Comparison of ENCODE assay signal across 8 cellular contexts in the genomic region with DNA sequence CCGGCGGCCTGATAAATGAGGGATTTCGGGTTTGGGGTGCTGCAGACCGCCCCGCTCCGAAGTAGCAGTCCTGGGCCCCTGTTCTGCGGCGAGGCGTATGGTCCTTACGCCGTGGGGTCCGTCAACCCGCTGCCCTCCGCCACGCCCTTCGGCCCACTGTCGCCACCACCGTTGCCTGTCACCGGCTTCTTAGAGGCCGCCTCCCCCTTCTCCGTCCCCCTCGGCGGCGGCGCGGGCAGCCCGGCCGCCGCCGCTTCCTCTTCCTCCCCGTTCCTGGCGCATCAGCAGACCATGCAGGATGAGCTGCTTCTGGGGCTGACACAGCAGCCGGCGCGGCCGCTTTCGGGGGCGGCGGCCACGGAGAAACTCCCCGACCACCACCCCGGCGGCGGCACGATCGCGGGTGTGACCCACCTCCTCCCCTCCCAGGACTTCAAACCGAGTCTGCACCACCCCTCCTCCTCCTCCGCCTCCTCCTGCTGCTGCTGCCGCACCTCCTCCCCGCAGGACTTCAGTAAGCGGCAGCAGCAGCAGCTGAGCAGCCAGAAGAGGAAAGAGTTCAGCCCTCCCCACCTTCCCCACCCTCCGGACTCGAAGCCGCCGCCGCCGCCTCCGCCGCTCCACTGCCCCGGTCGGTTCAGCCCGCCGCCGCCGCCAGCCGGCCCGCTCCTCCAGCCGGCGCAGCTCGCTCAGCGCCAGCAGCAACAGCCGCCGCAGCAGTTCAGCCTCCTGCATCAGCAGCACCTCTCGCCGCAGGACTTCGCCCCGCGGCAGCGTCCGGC. TPM values are rescaled to one million over a fixed set of nuclear protein-coding genes. Genes with fewer than 3 reads are reported as not detected.
DNase-seq lines count a peak whose midpoint lies in the region; ATAC-seq and TF ChIP-seq lines count a peak whose summit lies in the region.

No MANE protein-coding gene starts in this region.

- ATAC-seq in GM21390 (IDR thresholded peaks at IDR 0.05; ENCODE audit: unreplicated experiment): peak; percentile 23

- DNase-seq in Caco-2 (peak; percentile 45 to 46), HUDEP-2 (lab: John Stamatoyannopoulos, UW; ENCODE audit: unreplicated experiment in 76 of 76) (peak in 72 of 76 experiments; percentile 7 to 80 (median 61)), activated gamma-delta T cell (lab: John Stamatoyannopoulos, UW) (peak; percentile 80), fibroblast of villous mesenchyme (ENCODE audit: low read depth) (peak; percentile 82), neural crest cell (ENCODE audit: low read depth, low spot score) (peak; percentile 56)

- no peaks in the 10 kb centered on the region for H3K36me3 Mint-ChIP-seq in Caco-2 (ENCODE audit: insufficient read depth, unreplicated experiment)
- no peaks in the 10 kb centered on the region for H3K36me3 Mint-ChIP-seq in neural crest cell (ENCODE audit: low read depth)

- H3K27ac ChIP-seq in stomach smooth muscle (ENCODE audit: low read length): peak overlapping the region; percentile 100

- no peaks in the 10 kb centered on the region for H3K4me1 Mint-ChIP-seq in Caco-2 (ENCODE audit: low read depth, unreplicated experiment)
- H3K4me1 Mint-ChIP-seq in neural crest cell: peaks cover 20% of the 10 kb centered on the region

- peaks cover 21% of the 10 kb centered on the region for H3K27me3 Mint-ChIP-seq in Caco-2 (ENCODE audit: insufficient read depth, unreplicated experiment)
- H3K27me3 Mint-ChIP-seq in neural crest cell (ENCODE audit: low read depth): peaks cover 21% of the 10 kb centered on the region

- no peak overlapping the region for H3K27ac Mint-ChIP-seq in Caco-2 (ENCODE audit: unreplicated experiment)
- peak overlapping the region; percentile 83 for H3K27ac Mint-ChIP-seq in neural crest cell (ENCODE audit: unreplicated experiment)

- H3K9me3 ChIP-seq in Caco-2 (no peaks in the 10 kb centered on the region), stomach smooth muscle (ENCODE audit: control insufficient read depth in 2 of 2, low read length in 2 of 2) (no peaks in the 10 kb centered on the region)

- no TSS peak for BruUV-seq in Caco-2 (replicated peaks; lab: Mats Ljungman, UMichigan)

- H3K4me1 ChIP-seq in Caco-2 (0 out of 2 replicates have a peak, but pooled peaks cover 5% of the 10 kb centered on the region), stomach smooth muscle (ENCODE audit: control insufficient read depth, insufficient read depth, low read length) (no peaks in the 10 kb centered on the region)

- H3K36me3 ChIP-seq in Caco-2 (ENCODE audit: control insufficient read depth, insufficient read depth, low read length): no peaks in the 10 kb centered on the region
- no peaks in the 10 kb centered on the region for H3K36me3 ChIP-seq in stomach smooth muscle (ENCODE audit: control insufficient read depth in 2 of 2, insufficient read depth in 2 of 2, low read length in 2 of 2)

- H3K9ac ChIP-seq in stomach smooth muscle (ENCODE audit: low read length in 2 of 2): peak overlapping the region; percentile 80 to 99

- H3K9me3 Mint-ChIP-seq in Caco-2 (ENCODE audit: unreplicated experiment): no peaks in the 10 kb centered on the region
- H3K9me3 Mint-ChIP-seq in neural crest cell: no peaks in the 10 kb centered on the region

- CTCF ChIA-PET in Caco-2 (lab: Charles Lee): no interaction called here

- POLR2A ChIA-PET in Caco-2 (lab: Charles Lee): no interaction called here

- H3K4me3 ChIP-seq in Caco-2 (ENCODE audit: low read depth, low read length) (peak overlapping the region; percentile 52), fibroblast of villous mesenchyme (ENCODE audit: low read depth, low read length) (peak overlapping the region; percentile 88), stomach smooth muscle (ENCODE audit: low read length in 2 of 2) (peak overlapping the region; percentile 78 to 95)

- H3K4me3 Mint-ChIP-seq in Caco-2 (ENCODE audit: unreplicated experiment): peak overlapping the region; percentile 71
- H3K4me3 Mint-ChIP-seq in neural crest cell: peak overlapping the region; percentile 93

- intact Hi-C loops in Caco-2 (cut with micrococcal nuclease; ENCODE audit: unreplicated experiment): no loop called here

- no peaks in the 10 kb centered on the region; the same call in 1 of the 2 replicates for H3K27me3 ChIP-seq in Caco-2 (replicated peaks; ENCODE audit: control insufficient read depth, insufficient read depth, low read length)
- no peaks in the 10 kb centered on the region for H3K27me3 ChIP-seq in stomach smooth muscle (ENCODE audit: control insufficient read depth in 1 of 2, insufficient read depth in 2 of 2, low read length in 2 of 2)

- TF ChIP-seq CTCF in Caco-2 (IDR thresholded peaks at IDR 0.05; ENCODE audit: insufficient read depth in 1 of 2, low read depth in 1 of 2, low read length in 1 of 2, severe bottlenecking in 1 of 2, unreplicated experiment in 1 of 2) (no peak), fibroblast of villous mesenchyme (IDR thresholded peaks at IDR 0.05; ENCODE audit: insufficient read depth, low read depth, low read length) (no peak), neural crest cell (conservative IDR thresholded peaks at IDR 0.05) (no peak)

- TF ChIP-seq POLR2A in Raji (IDR thresholded peaks at IDR 0.05; ENCODE audit: insufficient read depth, low read depth, low read length): peak; percentile 54; the same call in 1 of the 2 replicates

RNA-seq across cellular contexts. Expression of a gene that starts 0.6 kb away (rescaled TPM):
- total RNA-seq in Caco-2 (2022) (0.18 and 0.28 TPM in 2 replicates), fibroblast of villous mesenchyme (16.4 and 38.9 TPM in 2 replicates), neural crest cell (4.7 and 5.1 TPM in 2 replicates)

Comparison
In these comparisons a context has a peak if more than half of its experiments do, and no peak if none do; other contexts are left out.
1. Peak in every context shown above with its lines: DNase-seq, ATAC-seq, H3K4me3 ChIP-seq and H3K27ac ChIP-seq.